In genomic region chr1:37763791-37764741, GRCh38 we compare ENCODE assay signal across 1 cellular context.
TF ChIP-seq lines count a peak whose summit lies in the region.

No MANE protein-coding gene starts in this region.

TF ChIP-seq in HepG2, 621 proteins besides CTCF, POLR2A, EP300 and RAD21 (continued from another document and continues in another):
- TF ChIP-seq SIN3B (IDR thresholded peaks at IDR 0.05; ENCODE audit: low read length) = peak; percentile 42; the same call in 1 of the 2 replicates
- TF ChIP-seq ZNF749 (CRISPR knock-in tag; IDR thresholded peaks at IDR 0.05; ENCODE audit: borderline replicate concordance) = peak; percentile 98
- peak; percentile 99 for TF ChIP-seq HOXD1 (CRISPR knock-in tag; IDR thresholded peaks at IDR 0.05)
- TF ChIP-seq ARID5B (CRISPR knock-in tag; IDR thresholded peaks at IDR 0.05) = peak; percentile 86
- peak; percentile 100 for TF ChIP-seq ZSCAN9 (CRISPR knock-in tag; IDR thresholded peaks at IDR 0.05; ENCODE audit: borderline replicate concordance)
- TF ChIP-seq SNRNP70 (IDR thresholded peaks at IDR 0.05; ENCODE audit: low read depth, low read length) = no peak
- peak; percentile 35; the same call in 1 of the 2 replicates for TF ChIP-seq ZNF576 (CRISPR knock-in tag; IDR thresholded peaks at IDR 0.05)
- peak; percentile 98 for TF ChIP-seq ATF3 (CRISPR knock-in tag; IDR thresholded peaks at IDR 0.05)
- no peak for TF ChIP-seq NR2F6 (IDR thresholded peaks at IDR 0.05)
- peak; percentile 72; the same call in 1 of the 2 replicates for TF ChIP-seq NR2F6 (CRISPR knock-in tag; IDR thresholded peaks at IDR 0.05)
- TF ChIP-seq GABPA (IDR thresholded peaks at IDR 0.05; ENCODE audit: low read depth, low read length) = no peak
- TF ChIP-seq GABPA (CRISPR knock-in tag; IDR thresholded peaks at IDR 0.05; ENCODE audit: low read depth) = peak; percentile 66
- TF ChIP-seq NKX3-1 (CRISPR knock-in tag; IDR thresholded peaks at IDR 0.05) = peak; percentile 100
- TF ChIP-seq NAIF1 (CRISPR knock-in tag; IDR thresholded peaks at IDR 0.05; ENCODE audit: borderline replicate concordance) = peak; percentile 93; the same call in 1 of the 2 replicates
- TF ChIP-seq ZMYM3 (CRISPR knock-in tag; IDR thresholded peaks at IDR 0.05) = no peak
- TF ChIP-seq ZNF331 (CRISPR knock-in tag; IDR thresholded peaks at IDR 0.05) = peak; percentile 99
- TF ChIP-seq ZNF468 (CRISPR knock-in tag; IDR thresholded peaks at IDR 0.05) = peak; percentile 99
- peak; percentile 99 for TF ChIP-seq ZNF879 (CRISPR knock-in tag; IDR thresholded peaks at IDR 0.05)
- peak; percentile 98 for TF ChIP-seq ZNF776 (CRISPR knock-in tag; IDR thresholded peaks at IDR 0.05)
- TF ChIP-seq ZBTB26 (CRISPR knock-in tag; IDR thresholded peaks at IDR 0.05; ENCODE audit: borderline replicate concordance) = peak; percentile 98
- peak; percentile 92 for TF ChIP-seq ZNF605 (CRISPR knock-in tag; IDR thresholded peaks at IDR 0.05)
- TF ChIP-seq ZNF276 (CRISPR knock-in tag; IDR thresholded peaks at IDR 0.05; ENCODE audit: low read depth) = peak; percentile 90
- no peak for TF ChIP-seq THYN1 (CRISPR knock-in tag; IDR thresholded peaks at IDR 0.05; ENCODE audit: borderline replicate concordance, low read depth)
- TF ChIP-seq KLF6 (CRISPR knock-in tag; IDR thresholded peaks at IDR 0.05) = peak; percentile 100
- TF ChIP-seq MTF1 (CRISPR knock-in tag; IDR thresholded peaks at IDR 0.05) = peak; percentile 98
- TF ChIP-seq ELF1 (CRISPR knock-in tag; IDR thresholded peaks at IDR 0.05) = peak; percentile 70
- peak; percentile 64; the same call in 1 of the 2 replicates for TF ChIP-seq HMG20A (CRISPR knock-in tag; IDR thresholded peaks at IDR 0.05; ENCODE audit: borderline replicate concordance)
- no peak for TF ChIP-seq GTF2F1 (IDR thresholded peaks at IDR 0.05; ENCODE audit: low read length)
- TF ChIP-seq ZNF460 (CRISPR knock-in tag; IDR thresholded peaks at IDR 0.05; ENCODE audit: borderline replicate concordance) = no peak
- no peak for TF ChIP-seq FOXK2 (IDR thresholded peaks at IDR 0.05)
- peak; percentile 95 for TF ChIP-seq ZNF850 (CRISPR knock-in tag; conservative IDR thresholded peaks at IDR 0.05)
- TF ChIP-seq ZNF329 (CRISPR knock-in tag; IDR thresholded peaks at IDR 0.05; ENCODE audit: low read depth) = peak; percentile 92
- TF ChIP-seq ZNF318 (CRISPR knock-in tag; IDR thresholded peaks at IDR 0.05) = peak; percentile 68; the same call in 1 of the 2 replicates
- TF ChIP-seq ZNF451 (CRISPR knock-in tag; IDR thresholded peaks at IDR 0.05) = peak; percentile 99
- TF ChIP-seq ZBTB43 (CRISPR knock-in tag; conservative IDR thresholded peaks at IDR 0.05) = peak; percentile 98
- peak; percentile 97; the same call in 1 of the 2 replicates for TF ChIP-seq IRX3 (CRISPR knock-in tag; IDR thresholded peaks at IDR 0.05; ENCODE audit: borderline replicate concordance, low read depth)
- no peak for TF ChIP-seq POLR2G (IDR thresholded peaks at IDR 0.05; ENCODE audit: low read depth, low read length)
- TF ChIP-seq ZNF577 (CRISPR knock-in tag; IDR thresholded peaks at IDR 0.05; ENCODE audit: borderline replicate concordance, low read depth) = peak; percentile 90; the same call in 1 of the 2 replicates
- TF ChIP-seq ZNF501 (CRISPR knock-in tag; IDR thresholded peaks at IDR 0.05) = peak; percentile 54; the same call in 1 of the 2 replicates
- peak; percentile 70 for TF ChIP-seq GABPB1 (CRISPR knock-in tag; IDR thresholded peaks at IDR 0.05)
- TF ChIP-seq ZNF746 (CRISPR knock-in tag; IDR thresholded peaks at IDR 0.05) = peak; percentile 92
- TF ChIP-seq NR1H2 (CRISPR knock-in tag; IDR thresholded peaks at IDR 0.05; ENCODE audit: borderline replicate concordance, low read depth) = peak; percentile 97
- peak; percentile 100 for TF ChIP-seq SATB2 (CRISPR knock-in tag; IDR thresholded peaks at IDR 0.05)
- peak; percentile 100 for TF ChIP-seq KDM5B (CRISPR knock-in tag; IDR thresholded peaks at IDR 0.05; ENCODE audit: borderline replicate concordance)
- no peak; the same call in 1 of the 2 replicates for TF ChIP-seq PAXIP1 (CRISPR knock-in tag; conservative IDR thresholded peaks at IDR 0.05)
- TF ChIP-seq MTA3 (CRISPR knock-in tag; IDR thresholded peaks at IDR 0.05) = peak; percentile 97
